Comparison of ENCODE assay signal across 17 cellular contexts in genomic region chr1:223838125-223838854, GRCh38. TPM values are rescaled to one million over a fixed set of nuclear protein-coding genes. Genes with fewer than 3 reads are reported as not detected.
DNase-seq lines count a peak whose midpoint lies in the region; ATAC-seq and TF ChIP-seq lines count a peak whose summit lies in the region.
"Had no signal": no experiment of that assay in that cellular context is flagged by ENCODE, and none has a peak within 500 bp of the region (broad histone marks: within the 10 kb centered on the region; RNA-seq: fewer than 3 reads in every experiment).

No MANE protein-coding gene starts in this region.

- H3K36me3 ChIP-seq in BLaER1 (peaks cover 4% of the 10 kb centered on the region; the same call in 1 of the 2 replicates), SK-N-SH (replicated peaks in 1 of 2; ENCODE audit: control insufficient read depth in 1 of 2, insufficient read depth in 2 of 2, low read length in 1 of 2) (no peaks in the 10 kb centered on the region)
- no peaks in the 10 kb centered on the region for H3K36me3 ChIP-seq in CD4-positive, CD25-positive, alpha-beta regulatory T cell (ENCODE audit: control insufficient read depth, insufficient read depth, low read length)

- 86% methylated on average over 5 of the region's 5 CpGs for WGBS in SK-N-SH (ENCODE audit: low lambda C conversion rate)

- CTCF ChIA-PET in T-cell (lab: Charles Lee) (interaction anchor here in 1 of 2 donors (0.7 kb wide), 1 partner anchor 700 kb away, joined by 4 read pairs; no protein-coding TSS in a partner anchor), SK-N-SH (lab: Yijun Ruan, JAX) (interaction anchor here (1.2 to 3.6 kb wide), 4 partner anchors 8 to 89 kb away, joined by 3 to 17 read pairs (median 8); partner anchors contain the start of gene TP53BP2)

- H3K9me3 ChIP-seq in BLaER1 (no peaks in the 10 kb centered on the region), SK-N-SH (no peaks in the 10 kb centered on the region)
- H3K9me3 ChIP-seq in CD4-positive, CD25-positive, alpha-beta regulatory T cell (ENCODE audit: control insufficient read depth in 2 of 2, low read length in 2 of 2): no peaks in the 10 kb centered on the region

- H3K79me2 ChIP-seq in SK-N-SH (ENCODE audit: insufficient read depth): peaks cover 99% of the 10 kb centered on the region
- H3K79me2 ChIP-seq: parathyroid adenoma had no signal

- peaks cover 8% of the 10 kb centered on the region for H3F3A ChIP-seq in SK-N-SH (replicated peaks; ENCODE audit: insufficient read depth)

- peaks cover 100% of the 10 kb centered on the region for H4K20me1 ChIP-seq in BLaER1
- H4K20me1 ChIP-seq in SK-N-SH (ENCODE audit: insufficient read depth): peaks cover 80% of the 10 kb centered on the region

- no peaks in the 10 kb centered on the region for H3K27me3 Mint-ChIP-seq in CD4-positive, CD25-positive, alpha-beta regulatory T cell
- H3K27me3 Mint-ChIP-seq in T-cell: no peaks in the 10 kb centered on the region
- H3K27me3 Mint-ChIP-seq: activated naive CD8-positive, alpha-beta T cell treated with anti-CD3 and anti-CD28 coated beads, Interleukin-2, amount 10 ng/mL, durations not matched to agents 7 days and 5 days had no signal

- POLR2A ChIA-PET in T-cell (lab: Charles Lee): interaction anchor here in 1 of 2 donors (0.6 to 1.2 kb wide), 3 partner anchors 9 to 26 kb away, joined by 6 to 9 read pairs (median 6); no protein-coding TSS in a partner anchor
- POLR2A ChIA-PET in SK-N-SH (lab: Yijun Ruan, JAX): no interaction called here

- no peaks in the 10 kb centered on the region for H3K9me3 Mint-ChIP-seq in CD4-positive, CD25-positive, alpha-beta regulatory T cell
- H3K9me3 Mint-ChIP-seq in T-cell: no peaks in the 10 kb centered on the region
- H3K9me3 Mint-ChIP-seq: activated naive CD8-positive, alpha-beta T cell treated with anti-CD3 and anti-CD28 coated beads, Interleukin-2, amount 10 ng/mL, durations not matched to agents 7 days and 5 days had no signal

- H3K36me3 Mint-ChIP-seq in CD4-positive, CD25-positive, alpha-beta regulatory T cell: no peaks in the 10 kb centered on the region
- H3K36me3 Mint-ChIP-seq in T-cell: no peaks in the 10 kb centered on the region
- H3K36me3 Mint-ChIP-seq: activated naive CD8-positive, alpha-beta T cell treated with anti-CD3 and anti-CD28 coated beads, Interleukin-2, amount 10 ng/mL, durations not matched to agents 7 days and 5 days had no signal

- peaks cover 20 to 44% (median 33%) of the 10 kb centered on the region in 4 donors for H3K4me1 Mint-ChIP-seq in CD4-positive, CD25-positive, alpha-beta regulatory T cell
- H3K4me1 Mint-ChIP-seq in T-cell: peaks cover 35 to 44% (median 43%) of the 10 kb centered on the region in 3 donors

- H3K27ac ChIP-seq in BLaER1 (no peak overlapping the region), SK-N-SH (ENCODE audit: low read depth in 2 of 2, low read length in 1 of 2) (no peak overlapping the region)
- H3K27ac ChIP-seq in CD4-positive, CD25-positive, alpha-beta regulatory T cell (ENCODE audit: insufficient read depth, low read length, poor library complexity, severe bottlenecking): no peak overlapping the region
- H3K27ac ChIP-seq: parathyroid adenoma had no signal

- no peak for TF ChIP-seq CTCF in SK-N-SH (IDR thresholded peaks at IDR 0.05)

- ATAC-seq in CD4-positive, CD25-positive, alpha-beta regulatory T cell (ENCODE audit: low read depth in 2 of 2): no peak
- ATAC-seq in T-cell (replicated peaks in 1 of 4): no peak
- ATAC-seq: left colon had no signal

- H3K27me3 ChIP-seq in BLaER1 (no peaks in the 10 kb centered on the region), SK-N-SH (ENCODE audit: insufficient read depth) (no peaks in the 10 kb centered on the region)
- H3K27me3 ChIP-seq in CD4-positive, CD25-positive, alpha-beta regulatory T cell (ENCODE audit: control insufficient read depth, insufficient read depth, low read length): no peaks in the 10 kb centered on the region

- H3K9ac ChIP-seq in BLaER1: no peak overlapping the region
- H3K9ac ChIP-seq in SK-N-SH: no peak overlapping the region
- H3K9ac ChIP-seq: parathyroid adenoma had no signal

- 0 out of 2 replicates have a peak overlapping the region, but pooled peaks have one; percentile 7 for H3K4me2 ChIP-seq in BLaER1
- H3K4me2 ChIP-seq in SK-N-SH: no peak overlapping the region

- H3K4me1 ChIP-seq in BLaER1 (peaks cover 76% of the 10 kb centered on the region), SK-N-SH (ENCODE audit: control insufficient read depth in 1 of 2, insufficient read depth in 2 of 2, low read depth in 1 of 2, low read length in 1 of 2) (peaks cover 15 to 57% of the 10 kb centered on the region in 2 experiments)
- peaks cover 52% of the 10 kb centered on the region for H3K4me1 ChIP-seq in CD4-positive, CD25-positive, alpha-beta regulatory T cell (ENCODE audit: control insufficient read depth, insufficient read depth, low read length, poor library complexity, severe bottlenecking)
- H3K4me1 ChIP-seq: parathyroid adenoma had no signal

- no peak for DNase-seq in CD4-positive, CD25-positive, alpha-beta regulatory T cell
- DNase-seq in T-cell (no peak), left kidney (ENCODE audit: low read depth, low spot score) (peak; percentile 15), mesenteric fat pad (ENCODE audit: low spot score) (no peak), NCI-H82 (lab: John Stamatoyannopoulos, UW) (no peak), SK-N-SH (no peak), cortex of kidney (lab: John Stamatoyannopoulos, UW) (no peak)
- DNase-seq: activated naive CD8-positive, alpha-beta T cell treated with anti-CD3 and anti-CD28 coated beads, Interleukin-2, amount 10 ng/mL, durations not matched to agents 7 days and 5 days; DMS153; left colon; NCI-H187 treated with DMSO at 0.1 percent for 48 hours; NCI-H345; small intestine; stimulated activated CD8-positive, alpha-beta memory T cell treated with anti-CD3 and anti-CD28 coated beads, Interleukin-4, amount 100 ng/mL, for 48 hours had no signal

- TF ChIP-seq EP300 in SK-N-SH (IDR thresholded peaks at IDR 0.05; ENCODE audit: borderline replicate concordance in 1 of 2, low read depth in 1 of 2, low read length in 1 of 2): no peak

- H3K4me3 ChIP-seq in BLaER1 (no peak overlapping the region), SK-N-SH (ENCODE audit: low read depth in 2 of 2, low read length in 1 of 2) (no peak overlapping the region)
- H3K4me3 ChIP-seq in CD4-positive, CD25-positive, alpha-beta regulatory T cell (ENCODE audit: low read depth, low read length): no peak overlapping the region
- H3K4me3 ChIP-seq: SK-N-MC had no signal

- H3K9me2 ChIP-seq in SK-N-SH: no peaks in the 10 kb centered on the region

- no peak overlapping the region for H2AFZ ChIP-seq in SK-N-SH (ENCODE audit: low read depth)
- H2AFZ ChIP-seq: parathyroid adenoma had no signal

- peak overlapping the region in 1 of 4 donors; percentile 11 for H3K4me3 Mint-ChIP-seq in CD4-positive, CD25-positive, alpha-beta regulatory T cell
- peak overlapping the region in 1 of 3 donors; percentile 2 for H3K4me3 Mint-ChIP-seq in T-cell
- H3K4me3 Mint-ChIP-seq: activated naive CD8-positive, alpha-beta T cell treated with anti-CD3 and anti-CD28 coated beads, Interleukin-2, amount 10 ng/mL, durations not matched to agents 7 days and 5 days had no signal

- TF ChIP-seq RAD21 in SK-N-SH (IDR thresholded peaks at IDR 0.05; ENCODE audit: low read length): no peak

- H3K27ac Mint-ChIP-seq in CD4-positive, CD25-positive, alpha-beta regulatory T cell: peak overlapping the region; percentile 55 to 69 (median 63)
- peak overlapping the region; percentile 59 for H3K27ac Mint-ChIP-seq in T-cell
- H3K27ac Mint-ChIP-seq: activated naive CD8-positive, alpha-beta T cell treated with anti-CD3 and anti-CD28 coated beads, Interleukin-2, amount 10 ng/mL, durations not matched to agents 7 days and 5 days had no signal

TF ChIP-seq in SK-N-SH, 30 proteins besides CTCF, POLR2A, EP300 and RAD21:
- TF ChIP-seq MAX (IDR thresholded peaks at IDR 0.05; ENCODE audit: low read depth) (no peak), IRF3 (IDR thresholded peaks at IDR 0.05; ENCODE audit: low read depth, low read length) (no peak), TEAD4 (IDR thresholded peaks at IDR 0.05; ENCODE audit: borderline replicate concordance, insufficient read depth) (no peak), ELF1 (IDR thresholded peaks at IDR 0.05) (no peak), SMC3 (IDR thresholded peaks at IDR 0.05; ENCODE audit: low read depth, low read length) (no peak), MXI1 (IDR thresholded peaks at IDR 0.05; ENCODE audit: low read depth, low read length) (no peak), RFX5 (IDR thresholded peaks at IDR 0.05; ENCODE audit: low read length) (no peak), GATA2 (CRISPR knock-in tag; IDR thresholded peaks at IDR 0.05) (no peak)

RNA-seq across cellular contexts. Expression of gene TP53BP2, which starts 7.5 kb away (rescaled TPM):
- total RNA-seq in CD4-positive, CD25-positive, alpha-beta regulatory T cell: 93.5 TPM
- 1 to 10 TPM; 7.4 to 8.7 (median 7.9) TPM for polyA plus RNA-seq in CD4-positive, CD25-positive, alpha-beta regulatory T cell
- total RNA-seq in T-cell (10 to 100 TPM; 46.9 to 84.0 (median 53.1) TPM), mesenteric fat pad (26.9 TPM)
- polyA plus RNA-seq in SK-N-SH (2012; rRNA removed): 11.4 and 14.8 TPM in 2 replicates
- 13.5 and 13.9 TPM in 2 replicates for polyA plus RNA-seq in SK-N-SH (2012; cell fraction: cytosol; rRNA removed)
- 14.2 and 19.2 TPM in 2 replicates for polyA plus RNA-seq in SK-N-SH (2012; cell fraction: nucleus; rRNA removed)
